Comparison of ENCODE assay signal across 29 cellular contexts in the genomic region with DNA sequence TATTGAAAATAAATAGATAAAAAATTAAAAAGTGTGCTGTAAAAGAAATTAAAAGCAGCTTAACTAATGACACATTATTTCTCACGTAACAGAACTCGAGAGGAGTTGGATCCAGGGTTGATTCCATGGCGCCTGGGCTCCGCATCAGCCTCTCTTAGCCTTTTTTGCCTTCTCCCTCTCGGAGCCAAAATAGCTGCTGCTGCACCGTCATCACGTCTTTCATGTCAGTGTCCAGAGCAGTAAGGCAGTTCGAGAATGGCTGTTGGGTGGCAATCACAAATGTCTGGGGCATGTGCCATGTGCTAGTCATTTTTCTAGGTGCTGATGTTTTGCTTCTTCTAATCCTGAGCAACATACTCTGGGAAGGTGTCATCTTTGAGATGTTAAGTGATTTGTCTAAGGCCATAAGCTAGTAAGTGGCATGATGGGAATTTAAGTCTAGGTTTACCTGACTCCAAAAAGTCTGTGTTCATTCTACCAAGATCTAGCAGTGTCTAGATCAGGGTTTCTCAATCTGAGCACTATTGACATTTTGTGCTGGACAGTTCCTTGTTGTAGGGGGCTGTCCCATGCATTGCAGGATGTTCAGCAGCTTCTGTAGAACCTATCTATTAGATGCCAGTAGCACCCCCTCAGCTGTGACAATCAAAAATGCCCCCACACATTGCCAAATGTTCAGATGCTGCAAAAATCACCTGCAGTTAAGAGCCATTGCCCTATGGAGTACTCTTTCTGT.
"Had no signal": no experiment of that assay in that cellular context is flagged by ENCODE, and none has a peak within 500 bp of the region (broad histone marks: within the 10 kb centered on the region; RNA-seq: fewer than 3 reads in every experiment).

No MANE protein-coding gene starts in this region.

- H3K4me3 ChIP-seq: Peyer's patch had no signal

- H3K27ac ChIP-seq: Peyer's patch, VCaP had no signal

- H3K36me3 ChIP-seq: Peyer's patch had no signal

- DNase-seq: activated CD4-positive, alpha-beta memory T cell treated with anti-CD3 and anti-CD28 coated beads, Interleukin-2, amount 10 ng/mL, durations not matched to agents 7 days and 5 days; activated CD4-positive, alpha-beta T cell treated with anti-CD3 and anti-CD28 coated beads for 1 hour; activated CD4-positive, alpha-beta T cell treated with anti-CD3 and anti-CD28 coated beads for 48 hours; activated CD4-positive, CD25-positive, alpha-beta regulatory T cell; activated CD8-positive, alpha-beta memory T cell treated with anti-CD3 and anti-CD28 coated beads for 24 hours; activated CD8-positive, alpha-beta memory T cell treated with anti-CD3 and anti-CD28 coated beads, Interleukin-2, amount 10 ng/mL, durations not matched to agents 7 days and 5 days; activated CD8-positive, alpha-beta memory T cell treated with anti-CD3 and anti-CD28 coated beads, Interleukin-2, amount 50 U/mL, for 48 hours; activated effector memory CD4-positive, alpha-beta T cell treated with Interleukin-2 at 50 U/mL for 16 hours; activated naive CD4-positive, alpha-beta T cell treated with anti-CD3 and anti-CD28 coated beads, Interleukin-2, amount 10 ng/mL, durations not matched to agents 7 days and 5 days; activated naive CD8-positive, alpha-beta T cell treated with anti-CD3 and anti-CD28 coated beads, Interleukin-2, amount 50 U/mL, for 24 hours; activated T-cell treated with anti-CD3 and anti-CD28 coated beads, Interleukin-2, amount 50 U/mL, for 48 hours; anterior cingulate cortex; caudate nucleus; cerebellar nuclear complex; Karpas-422; NCI-H1105; NCI-H1417 treated with DMSO at 0.1 percent for 48 hours; NCI-H2029; NCI-H345; NCI-H524 treated with DMSO at 0.1 percent for 48 hours; Peyer's patch; RPMI8226; SHP77 treated with DMSO at 0.1 percent for 48 hours; T-cell; T-helper 2 cell; T-helper 9 cell had no signal

- H3K4me1 ChIP-seq: Peyer's patch had no signal

- FAIRE-seq: bronchial epithelial cell had no signal

- H3K9me3 ChIP-seq: Peyer's patch had no signal

- H3K27me3 ChIP-seq: Peyer's patch had no signal

- ATAC-seq: activated CD8-positive, alpha-beta memory T cell treated with anti-CD3 and anti-CD28 coated beads, Interleukin-2, amount 10 ng/mL, durations not matched to agents 7 days and 5 days; activated naive CD8-positive, alpha-beta T cell treated with anti-CD3 and anti-CD28 coated beads, Interleukin-2, amount 50 U/mL, for 24 hours; SK-N-SH treated with all-trans-retinoic acid at 6 μM for 48 hours; T-cell had no signal
